Comparison of ENCODE assay signal across 1 cellular context in genomic region chr2:189412330-189412953, GRCh38.
TF ChIP-seq lines count a peak whose summit lies in the region.

No MANE protein-coding gene starts in this region.

TF ChIP-seq in GM23338, 12 proteins besides CTCF, POLR2A, EP300 and RAD21 (continued from another document):
- TF ChIP-seq, protein P1, sequence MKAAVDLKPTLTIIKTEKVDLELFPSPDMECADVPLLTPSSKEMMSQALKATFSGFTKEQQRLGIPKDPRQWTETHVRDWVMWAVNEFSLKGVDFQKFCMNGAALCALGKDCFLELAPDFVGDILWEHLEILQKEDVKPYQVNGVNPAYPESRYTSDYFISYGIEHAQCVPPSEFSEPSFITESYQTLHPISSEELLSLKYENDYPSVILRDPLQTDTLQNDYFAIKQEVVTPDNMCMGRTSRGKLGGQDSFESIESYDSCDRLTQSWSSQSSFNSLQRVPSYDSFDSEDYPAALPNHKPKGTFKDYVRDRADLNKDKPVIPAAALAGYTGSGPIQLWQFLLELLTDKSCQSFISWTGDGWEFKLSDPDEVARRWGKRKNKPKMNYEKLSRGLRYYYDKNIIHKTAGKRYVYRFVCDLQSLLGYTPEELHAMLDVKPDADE (IDR thresholded peaks at IDR 0.05): no peak
- no peak for TF ChIP-seq STAT1 (IDR thresholded peaks at IDR 0.05; ENCODE audit: unreplicated experiment)
